In genomic region chr11:12430912-12431311, GRCh38 we compare ENCODE assay signal across 9 cellular contexts. TPM values are rescaled to one million over a fixed set of nuclear protein-coding genes. Genes with fewer than 3 reads are reported as not detected.
DNase-seq lines count a peak whose midpoint lies in the region; ATAC-seq and TF ChIP-seq lines count a peak whose summit lies in the region.
"Had no signal": no experiment of that assay in that cellular context is flagged by ENCODE, and none has a peak within 500 bp of the region (broad histone marks: within the 10 kb centered on the region; RNA-seq: fewer than 3 reads in every experiment).

No MANE protein-coding gene starts in this region.

- H3K36me3 Mint-ChIP-seq in CD8-positive, alpha-beta T cell = no peaks in the 10 kb centered on the region

- H3K27me3 Mint-ChIP-seq in CD8-positive, alpha-beta T cell (ENCODE audit: low read depth) = no peaks in the 10 kb centered on the region

- H3K4me1 Mint-ChIP-seq in CD8-positive, alpha-beta T cell (ENCODE audit: low read depth) = no peaks in the 10 kb centered on the region

- H4K20me1 ChIP-seq in SK-N-SH (ENCODE audit: insufficient read depth) = no peaks in the 10 kb centered on the region; the same call in 1 of the 2 replicates

- no peak for TF ChIP-seq EP300 in SK-N-SH (IDR thresholded peaks at IDR 0.05; ENCODE audit: borderline replicate concordance in 1 of 2, low read depth in 1 of 2, low read length in 1 of 2)
- TF ChIP-seq EP300 in ovary (IDR thresholded peaks at IDR 0.05) = no peak

- no peak overlapping the region for H3K4me3 Mint-ChIP-seq in CD8-positive, alpha-beta T cell

- 75% methylated on average over 4 of the region's 4 CpGs for WGBS in SK-N-SH (ENCODE audit: low lambda C conversion rate)
- WGBS in ovary, 3 donors = 9 to 13% (median 12%) methylated on average over 4 of the region's 4 CpGs

- TF ChIP-seq POLR2A in ovary (IDR thresholded peaks at IDR 0.05) = no peak

- H3K79me2 ChIP-seq in SK-N-SH (ENCODE audit: insufficient read depth) = peaks cover 88% of the 10 kb centered on the region

- H3K27ac ChIP-seq in SK-N-SH (ENCODE audit: low read depth in 2 of 2, low read length in 1 of 2) (peak overlapping the region in 1 of 2 experiments; percentile 16; a peak in 1 of 4 replicates), foreskin keratinocyte (peak overlapping the region; percentile 73), ovary (peak overlapping the region; percentile 66 to 81), dorsolateral prefrontal cortex (peak overlapping the region in 14 of 59 donors; percentile 3 to 58 (median 38))
- H3K27ac ChIP-seq in CD8-positive, alpha-beta T cell (ENCODE audit: low read depth, low read length) = no peak overlapping the region
- H3K27ac ChIP-seq: C4-2B had no signal

- H3K9me3 ChIP-seq in SK-N-SH = no peaks in the 10 kb centered on the region
- no peaks in the 10 kb centered on the region for H3K9me3 ChIP-seq in ovary
- H3K9me3 ChIP-seq in CD8-positive, alpha-beta T cell (ENCODE audit: low read length) = no peaks in the 10 kb centered on the region

- TF ChIP-seq CTCF in AG09319 (IDR thresholded peaks at IDR 0.05; ENCODE audit: low read depth, low read length) (no peak), SK-N-SH (IDR thresholded peaks at IDR 0.05) (no peak), foreskin keratinocyte (conservative IDR thresholded peaks at IDR 0.05) (no peak), ovary (IDR thresholded peaks at IDR 0.05) (no peak), dorsolateral prefrontal cortex (IDR thresholded peaks at IDR 0.05 in 54 of 56, conservative IDR thresholded peaks at IDR 0.05 in 2 of 56; ENCODE audit: low read depth in 1 of 56, partially characterized antibody in 56 of 56) (no peak)
- no peak for TF ChIP-seq CTCF in CD8-positive, alpha-beta T cell (IDR thresholded peaks at IDR 0.05)

- H3K27me3 ChIP-seq in SK-N-SH (ENCODE audit: insufficient read depth) (no peaks in the 10 kb centered on the region), foreskin keratinocyte (no peaks in the 10 kb centered on the region), ovary (no peaks in the 10 kb centered on the region), dorsolateral prefrontal cortex (no peaks in the 10 kb centered on the region)
- H3K27me3 ChIP-seq in CD8-positive, alpha-beta T cell (ENCODE audit: insufficient read depth, low read length) = no peaks in the 10 kb centered on the region

- ATAC-seq in foreskin keratinocyte = peak; percentile 88
- no peak for ATAC-seq in CD8-positive, alpha-beta T cell

- no peak overlapping the region for H3K4me3 ChIP-seq in SK-N-SH (ENCODE audit: low read depth in 2 of 2, low read length in 1 of 2)
- no peak overlapping the region for H3K4me3 ChIP-seq in ovary
- H3K4me3 ChIP-seq in CD8-positive, alpha-beta T cell (ENCODE audit: low read depth, low read length) = no peak overlapping the region
- H3K4me3 ChIP-seq in dorsolateral prefrontal cortex = no peak overlapping the region

- H3F3A ChIP-seq in SK-N-SH (replicated peaks; ENCODE audit: insufficient read depth) = peaks cover 6% of the 10 kb centered on the region

- CTCF ChIA-PET in SK-N-SH (lab: Yijun Ruan, JAX) = interaction anchor here (1.0 to 1.6 kb wide), 4 partner anchors 9 to 458 kb away, joined by 3 to 4 read pairs (median 3); no protein-coding TSS in a partner anchor
- CTCF ChIA-PET in CD8-positive, alpha-beta T cell (lab: Charles Lee) = interaction anchor here (0.9 kb wide), 1 partner anchor 100 kb away, joined by 3 read pairs; no protein-coding TSS in a partner anchor

- POLR2A ChIA-PET in SK-N-SH (lab: Yijun Ruan, JAX) = no interaction called here
- POLR2A ChIA-PET in CD8-positive, alpha-beta T cell (lab: Charles Lee) = no interaction called here

- no peaks in the 10 kb centered on the region for H3K9me2 ChIP-seq in SK-N-SH

- H3K27ac Mint-ChIP-seq in CD8-positive, alpha-beta T cell = no peak overlapping the region

- TF ChIP-seq RAD21 in SK-N-SH (IDR thresholded peaks at IDR 0.05; ENCODE audit: low read length) = no peak

- H3K4me2 ChIP-seq in SK-N-SH = no peak overlapping the region

- H2AFZ ChIP-seq in SK-N-SH (ENCODE audit: low read depth) = no peak overlapping the region

- DNase-seq in AG09319 (ENCODE audit: extremely low read depth, low read depth) = peak; percentile 79
- DNase-seq in SK-N-SH = no peak
- peak; percentile 37 to 64 for DNase-seq in foreskin keratinocyte
- DNase-seq in ovary = peak; percentile 76 to 90 (median 83)
- DNase-seq in CD8-positive, alpha-beta T cell = no peak
- DNase-seq in dorsolateral prefrontal cortex = no peak
- no peak for DNase-seq in SKM-1 (lab: John Stamatoyannopoulos, UW; ENCODE audit: unreplicated experiment)
- DNase-seq in NCI-H2196 (lab: John Stamatoyannopoulos, UW; ENCODE audit: unreplicated experiment) = no peak

- intact Hi-C loops in ovary (cut with DNase I) (no loop called here), dorsolateral prefrontal cortex (cut with DNase I) (no loop called here)
- intact Hi-C loops in CD8-positive, alpha-beta T cell (cut with DNase I, micrococcal nuclease) = no loop called here

- peaks cover 0 to 3% of the 10 kb centered on the region in 2 experiments for H3K36me3 ChIP-seq in SK-N-SH (replicated peaks in 1 of 2; ENCODE audit: control insufficient read depth in 1 of 2, insufficient read depth in 2 of 2, low read length in 1 of 2)
- no peaks in the 10 kb centered on the region for H3K36me3 ChIP-seq in ovary
- no peaks in the 10 kb centered on the region for H3K36me3 ChIP-seq in CD8-positive, alpha-beta T cell (ENCODE audit: insufficient read depth, low read length)

- no peaks in the 10 kb centered on the region for H3K9me3 Mint-ChIP-seq in CD8-positive, alpha-beta T cell

- H3K9ac ChIP-seq in SK-N-SH = no peak overlapping the region

- H3K4me1 ChIP-seq in SK-N-SH (ENCODE audit: control insufficient read depth in 1 of 2, insufficient read depth in 2 of 2, low read depth in 1 of 2, low read length in 1 of 2) (peaks cover 24 to 40% of the 10 kb centered on the region in 2 experiments), foreskin keratinocyte (peaks cover 14% of the 10 kb centered on the region), ovary (ENCODE audit: insufficient read depth) (peaks cover 31% of the 10 kb centered on the region)
- H3K4me1 ChIP-seq in CD8-positive, alpha-beta T cell (ENCODE audit: insufficient read depth, low read length) = no peaks in the 10 kb centered on the region

TF ChIP-seq in SK-N-SH, 30 proteins besides CTCF, POLR2A, EP300 and RAD21:
- TF ChIP-seq REST (IDR thresholded peaks at IDR 0.05; ENCODE audit: low read depth, low read length) (no peak), TCF12 (IDR thresholded peaks at IDR 0.05) (0 out of 2 replicates have a peak, but pooled peaks have one; percentile 11)

RNA-seq across cellular contexts. Expression of gene PARVA, which starts 53.5 kb away (rescaled TPM):
- polyA plus RNA-seq in SK-N-SH (2012; rRNA removed) = 27.6 and 31.6 TPM in 2 replicates
- 32.5 and 35.2 TPM in 2 replicates for polyA plus RNA-seq in SK-N-SH (2012; cell fraction: cytosol; rRNA removed)
- 14.6 and 24.9 TPM in 2 replicates for polyA plus RNA-seq in SK-N-SH (2012; cell fraction: nucleus; rRNA removed)
- 22.2 TPM in 2 replicates for total RNA-seq in foreskin keratinocyte
- polyA plus RNA-seq in foreskin keratinocyte = 17.1 and 20.3 TPM in 2 replicates
- total RNA-seq in ovary = 100 to 1,000 TPM in 2 of 7 donors, 10 to 100 TPM in 5; 28.4 to 107 (median 89.8) TPM
- polyA plus RNA-seq in ovary = 100 to 1,000 TPM in 1 of 2 donors, 10 to 100 TPM in 1; 37.7 to 126 TPM
- total RNA-seq in CD8-positive, alpha-beta T cell = under 1 TPM; 0.06 to 0.24 TPM
- 10 to 100 TPM; 17.1 to 74.0 (median 37.2) TPM for total RNA-seq in dorsolateral prefrontal cortex

Comparison
In these comparisons a context has a peak if more than half of its experiments do, and no peak if none do; other contexts are left out.
1. DNase-seq: peak in AG09319 (single experiment), foreskin keratinocyte (2 of 2) and ovary (5 of 5); none in SK-N-SH (single experiment), CD8-positive, alpha-beta T cell (0 of 7), dorsolateral prefrontal cortex (0 of 10), SKM-1 (single experiment) and NCI-H2196 (single experiment).
2. RNA of gene PARVA, which starts 53.5 kb away (total RNA-seq): 28.4 to 107 TPM in ovary, 17.1 to 74.0 TPM in dorsolateral prefrontal cortex and 22.2 TPM in foreskin keratinocyte; 0.06 to 0.24 TPM in CD8-positive, alpha-beta T cell; every median in the first group is over 10 times any median in the second.